23 cellular contexts compared by ENCODE assay signal in the genomic region with DNA sequence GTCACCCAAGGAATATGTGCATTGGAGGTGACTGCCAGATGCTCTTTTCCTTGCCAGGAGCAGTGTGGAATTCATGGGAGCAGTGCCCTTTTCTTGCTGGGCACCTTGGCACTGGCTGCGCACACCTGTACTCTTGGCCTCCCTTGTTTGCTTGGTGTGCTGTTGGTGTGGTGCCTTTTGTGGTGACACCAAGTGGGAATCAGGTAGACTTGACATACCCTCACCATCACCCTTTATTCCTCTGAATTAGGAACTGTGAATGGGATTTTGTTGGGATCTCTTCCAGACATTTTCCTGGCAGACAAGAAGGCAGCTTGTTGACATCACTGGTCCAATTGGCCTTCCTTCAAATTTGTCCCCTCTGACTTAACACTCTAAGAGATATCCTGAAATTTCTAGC.
DNase-seq lines count a peak whose midpoint lies in the region; ATAC-seq and TF ChIP-seq lines count a peak whose summit lies in the region.
"Had no signal": no experiment of that assay in that cellular context is flagged by ENCODE, and none has a peak within 500 bp of the region (broad histone marks: within the 10 kb centered on the region; RNA-seq: fewer than 3 reads in every experiment).

No MANE protein-coding gene starts in this region.

- H3K36me3 ChIP-seq in tibial artery = no peaks in the 10 kb centered on the region

- ATAC-seq in Right ventricle myocardium superior (ENCODE audit: poor library complexity) = peak; percentile 34
- ATAC-seq in left lobe of liver = peak; percentile 86
- ATAC-seq: activated T-helper 17 cell treated with anti-CD3 and anti-CD28 coated beads, Interleukin-2, amount 50 U/mL, for 72 hours; stimulated activated naive CD8-positive, alpha-beta T cell treated with anti-CD3 and anti-CD28 coated beads, Interleukin-15, Interleukin-2, amounts not matched to agents 100 U/mL and 50 U/mL, for 24 hours had no signal

- no peaks in the 10 kb centered on the region for H3K9me3 ChIP-seq in tibial artery
- H3K9me3 ChIP-seq: heart left ventricle, tibial nerve had no signal

- H3K27ac ChIP-seq in tibial artery = peak overlapping the region; percentile 51 to 57
- H3K27ac ChIP-seq: GM23248, heart left ventricle, HL-60, tibial nerve had no signal

- intact Hi-C loops in Right ventricle myocardium superior (cut with DNase I) = no loop called here
- intact Hi-C loops in cardiac septum (cut with DNase I) = no loop called here
- intact Hi-C loops in tibial artery (cut with DNase I; ENCODE audit: low total_unique reads) = no loop called here

- no peaks in the 10 kb centered on the region for H3K27me3 ChIP-seq in tibial artery
- H3K27me3 ChIP-seq: heart left ventricle, tibial nerve had no signal

- no peak overlapping the region for H3K4me3 ChIP-seq in tibial artery
- H3K4me3 ChIP-seq: GM23248, heart left ventricle, tibial nerve had no signal

- H3K4me1 ChIP-seq in tibial artery = peaks cover 0 to 75% (median 35%) of the 10 kb centered on the region in 4 donors

- DNase-seq in Right ventricle myocardium superior (no peak), cardiac septum (ENCODE audit: low spot score) (no peak), cerebellum (ENCODE audit: low spot score) (peak; percentile 79), left lobe of liver (ENCODE audit: low spot score) (peak; percentile 60), tibial artery (no peak), COLO829 (ENCODE audit: low spot score) (no peak), NAMALWA (ENCODE audit: low spot score) (no peak), kidney glomerular epithelial cell (lab: John Stamatoyannopoulos, UW) (no peak)
- DNase-seq: activated CD4-positive, alpha-beta memory T cell treated with anti-CD3 and anti-CD28 coated beads for 36 hours; activated CD4-positive, CD25-positive, alpha-beta regulatory T cell; CD4-positive, alpha-beta T cell; GM23248; heart left ventricle; HFFc6; Kasumi-1; MV-4-11; NCI-H146; NCI-H510A; SHP77; stimulated activated naive CD8-positive, alpha-beta T cell treated with anti-CD3 and anti-CD28 coated beads, Interleukin-15, Interleukin-2, amounts not matched to agents 100 U/mL and 50 U/mL, for 24 hours had no signal

- no peak for TF ChIP-seq CTCF in tibial artery (IDR thresholded peaks at IDR 0.05)

Comparison
In these comparisons a context has a peak if more than half of its experiments do, and no peak if none do; other contexts are left out.
1. DNase-seq: peak in cerebellum (single experiment) and left lobe of liver (single experiment); none in Right ventricle myocardium superior (single experiment), cardiac septum (single experiment), tibial artery (0 of 2), COLO829 (single experiment), NAMALWA (single experiment) and kidney glomerular epithelial cell (single experiment).